8 cellular contexts compared by ENCODE assay signal in the genomic region with DNA sequence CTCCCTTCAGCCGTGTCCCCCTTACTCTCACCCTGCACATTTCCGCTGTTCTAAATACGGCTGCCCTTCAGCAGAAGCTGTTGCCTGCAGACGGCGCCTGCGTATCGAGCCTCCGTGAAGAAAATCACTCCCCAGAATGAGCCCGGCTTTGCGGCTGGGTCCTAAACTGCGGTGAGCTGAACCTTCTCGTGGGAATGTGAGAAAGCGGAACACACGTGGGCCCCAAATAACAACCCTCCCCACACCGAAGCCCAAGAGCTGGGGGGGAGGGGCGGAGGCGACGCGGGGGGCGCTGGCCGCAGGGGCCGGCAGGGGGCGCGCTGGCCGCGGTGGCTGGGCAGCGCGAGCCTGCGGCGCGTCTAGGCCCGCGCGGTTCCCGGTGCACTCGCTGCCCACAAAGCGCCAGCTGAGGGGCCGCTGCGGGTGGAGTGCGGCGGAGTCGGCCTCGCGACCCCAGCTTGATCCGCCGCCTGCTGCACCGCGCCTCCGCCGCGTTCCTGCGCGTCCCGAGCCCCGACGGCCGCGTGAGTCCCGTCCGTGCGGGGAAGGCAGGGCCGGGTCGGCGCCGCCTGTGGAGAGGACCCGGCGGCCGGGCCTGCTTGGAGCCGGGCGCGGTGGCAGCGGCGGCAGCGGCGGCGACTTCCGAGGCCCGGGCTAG. TPM values are rescaled to one million over a fixed set of nuclear protein-coding genes. Genes with fewer than 3 reads are reported as not detected.
A peak's percentile ranks its signal among the peaks of the same experiment; 100 is the strongest.
DNase-seq lines count a peak whose midpoint lies in the region; ATAC-seq lines count a peak whose summit lies in the region.

TSS of gene ZNF398 (plus strand) at position 382 of the 658 bp plus-strand sequence. CDS start 290 bp downstream, outside the sequence.

- H4K5ac ChIP-seq in mesendoderm (ENCODE audit: low read length) = peak within 1 kb of the TSS; percentile 99

- no peak within 1 kb of the TSS for H2AK5ac ChIP-seq in mesendoderm (ENCODE audit: low read length)

- peak within 1 kb of the TSS; percentile 80 to 98 (median 90) for H3K4me3 Mint-ChIP-seq in CD8-positive, alpha-beta memory T cell
- H3K4me3 Mint-ChIP-seq in effector memory CD8-positive, alpha-beta T cell = peak within 1 kb of the TSS; percentile 79 to 82

- peaks cover 16% of the 10 kb centered on the region for H3K4me1 ChIP-seq in CD8-positive, alpha-beta memory T cell (ENCODE audit: insufficient read depth, low read length)
- H3K4me1 ChIP-seq in mesendoderm (ENCODE audit: control insufficient read depth, low read depth, low read length) = peaks cover 4% of the 10 kb centered on the region

- H3K18ac ChIP-seq in mesendoderm (ENCODE audit: low read length) = peak within 1 kb of the TSS; percentile 73

- H3K36me3 Mint-ChIP-seq in CD8-positive, alpha-beta memory T cell = peaks cover 0 to 11% (median 0%) of the 10 kb centered on the region in 3 donors
- peaks cover 16% of the 10 kb centered on the region for H3K36me3 Mint-ChIP-seq in effector memory CD8-positive, alpha-beta T cell (ENCODE audit: insufficient read depth)

- peak within 1 kb of the TSS; percentile 92 for H3K4ac ChIP-seq in mesendoderm (ENCODE audit: low read depth, low read length)

- CTCF ChIA-PET in CD8-positive, alpha-beta memory T cell (lab: Charles Lee) = interaction anchor here (0.8 to 4.8 kb wide), 14 partner anchors 10 to 548 kb away, joined by 3 to 61 read pairs (median 6); partner anchors contain the start of genes ZNF282 and ZNF425
- CTCF ChIA-PET in activated CD8-positive, alpha-beta memory T cell treated with anti-CD3 and anti-CD28 coated beads for 36 hours (lab: Charles Lee) = interaction anchor here (0.5 to 4.3 kb wide), 11 partner anchors 8 to 349 kb away, joined by 3 to 38 read pairs (median 3); partner anchors contain the start of genes ZNF282, ZNF425 and ZNF783

- ATAC-seq in GM19372 (IDR thresholded peaks at IDR 0.05; ENCODE audit: low read depth, unreplicated experiment) (peak; percentile 67), HG03520 (IDR thresholded peaks at IDR 0.05; ENCODE audit: unreplicated experiment) (peak; percentile 64)
- peak; percentile 77 for ATAC-seq in effector memory CD8-positive, alpha-beta T cell (replicated peaks)

- H3K9ac ChIP-seq in mesendoderm (ENCODE audit: low read length) = peak within 1 kb of the TSS; percentile 97

- no peaks in the 10 kb centered on the region for H3K27me3 Mint-ChIP-seq in CD8-positive, alpha-beta memory T cell
- H3K27me3 Mint-ChIP-seq in effector memory CD8-positive, alpha-beta T cell = no peaks in the 10 kb centered on the region

- H3K23ac ChIP-seq in mesendoderm (ENCODE audit: low read length) = peak within 1 kb of the TSS; percentile 86

- peaks cover 26 to 46% (median 36%) of the 10 kb centered on the region in 3 donors for H3K4me1 Mint-ChIP-seq in CD8-positive, alpha-beta memory T cell
- peaks cover 18 to 21% of the 10 kb centered on the region in 2 donors for H3K4me1 Mint-ChIP-seq in effector memory CD8-positive, alpha-beta T cell (ENCODE audit: low read depth in 2 of 2)

- peak within 1 kb of the TSS; percentile 64 for H3K4me3 ChIP-seq in CD8-positive, alpha-beta memory T cell (ENCODE audit: low read length)
- peak within 1 kb of the TSS; percentile 86 for H3K4me3 ChIP-seq in mesendoderm (ENCODE audit: low read length)

- H3K27ac ChIP-seq in CD8-positive, alpha-beta memory T cell (ENCODE audit: low read depth, low read length) = peak within 1 kb of the TSS; percentile 64
- H3K27ac ChIP-seq in mesendoderm (ENCODE audit: low read depth, low read length) = peak within 1 kb of the TSS; percentile 86

- POLR2A ChIA-PET in CD8-positive, alpha-beta memory T cell (lab: Charles Lee) = interaction anchor here (0.6 to 3.3 kb wide), 9 partner anchors 11 to 447 kb away, joined by 3 to 34 read pairs (median 4); partner anchors contain the start of genes ZNF282, ZNF425 and ZNF786
- POLR2A ChIA-PET in activated CD8-positive, alpha-beta memory T cell treated with anti-CD3 and anti-CD28 coated beads for 36 hours (lab: Charles Lee) = interaction anchor here (0.5 to 3.0 kb wide), 11 partner anchors 9 to 285 kb away, joined by 3 to 22 read pairs (median 4); partner anchors contain the start of genes ZNF425 and ZNF783

- H3K9me3 Mint-ChIP-seq in CD8-positive, alpha-beta memory T cell = no peaks in the 10 kb centered on the region
- H3K9me3 Mint-ChIP-seq in effector memory CD8-positive, alpha-beta T cell = no peaks in the 10 kb centered on the region

- H2BK5ac ChIP-seq in mesendoderm (ENCODE audit: low read length) = peak within 1 kb of the TSS; percentile 88

- peak within 1 kb of the TSS; percentile 94 for H3K4me2 ChIP-seq in mesendoderm (ENCODE audit: low read length)

- H2BK15ac ChIP-seq in mesendoderm (replicated peaks; ENCODE audit: low read depth) = no peak within 1 kb of the TSS

- peaks cover 35% of the 10 kb centered on the region for H3K79me2 ChIP-seq in mesendoderm (ENCODE audit: control insufficient read depth, insufficient read depth, low read length)

- no peaks in the 10 kb centered on the region for H3K9me3 ChIP-seq in CD8-positive, alpha-beta memory T cell (ENCODE audit: low read length)

- H2BK120ac ChIP-seq in mesendoderm (ENCODE audit: low read depth, low read length) = no peak within 1 kb of the TSS

- H3K79me1 ChIP-seq in mesendoderm (ENCODE audit: low read length) = peaks cover 3% of the 10 kb centered on the region

- WGBS in mesendoderm (ENCODE audit: extremely low coverage, insufficient coverage, low lambda C conversion rate) = no CpG with 5 or more reads among the region's 78 CpGs

- DNase-seq in CD8-positive, alpha-beta memory T cell = peak; percentile 70 to 86 (median 81)
- DNase-seq in NOMO-1 (lab: John Stamatoyannopoulos, UW; ENCODE audit: unreplicated experiment in 2 of 2) = peak; percentile 46 to 60
- peak; percentile 72 to 79 (median 79) for DNase-seq in effector memory CD8-positive, alpha-beta T cell
- peak; percentile 80 for DNase-seq in mesendoderm
- peak; percentile 63 for DNase-seq in stimulated activated CD8-positive, alpha-beta memory T cell treated with anti-CD3 and anti-CD28 coated beads, Interleukin-15, amount 100 ng/mL, for 24 hours (ENCODE audit: low read depth)

- H3K36me3 ChIP-seq in CD8-positive, alpha-beta memory T cell (ENCODE audit: insufficient read depth, low read length) = no peaks in the 10 kb centered on the region
- no peaks in the 10 kb centered on the region for H3K36me3 ChIP-seq in mesendoderm (ENCODE audit: control insufficient read depth, insufficient read depth, low read length)

- H4K8ac ChIP-seq in mesendoderm (ENCODE audit: low read depth, low read length) = no peak within 1 kb of the TSS

- peak within 1 kb of the TSS; percentile 99 for H3K56ac ChIP-seq in mesendoderm (ENCODE audit: low read length)

- no peaks in the 10 kb centered on the region for H3K27me3 ChIP-seq in CD8-positive, alpha-beta memory T cell (ENCODE audit: insufficient read depth, low read length, poor library complexity, severe bottlenecking)
- no peaks in the 10 kb centered on the region for H3K27me3 ChIP-seq in mesendoderm (ENCODE audit: insufficient read depth, low read length, poor library complexity)

- H3K27ac Mint-ChIP-seq in CD8-positive, alpha-beta memory T cell = peak within 1 kb of the TSS; percentile 75 to 97 (median 94)
- peak within 1 kb of the TSS; percentile 77 to 78 for H3K27ac Mint-ChIP-seq in effector memory CD8-positive, alpha-beta T cell

RNA-seq across cellular contexts. Expression of gene ZNF398, which starts in this region (rescaled TPM):
- 10 to 100 TPM; 15.7 to 16.4 TPM for total RNA-seq in CD8-positive, alpha-beta memory T cell
- polyA plus RNA-seq in CD8-positive, alpha-beta memory T cell = 13.0 TPM
- 10 to 100 TPM; 12.5 to 13.1 TPM for total RNA-seq in activated CD8-positive, alpha-beta memory T cell treated with anti-CD3 and anti-CD28 coated beads for 36 hours
- 9.1 TPM for polyA plus RNA-seq in mesendoderm (2013, experiment 1 of 2)
- 9.8 TPM for polyA plus RNA-seq in mesendoderm (2013, experiment 2 of 2)

Comparison
In these comparisons a context has a peak if more than half of its experiments do, and no peak if none do; other contexts are left out.
1. Peak in every context shown above with its lines: DNase-seq, ATAC-seq, H3K4me3 ChIP-seq and H3K27ac ChIP-seq.